ENCODE assay signal across 17 cellular contexts in genomic region chr1:245288796-245289195, GRCh38.
"Had no signal": no experiment of that assay in that cellular context is flagged by ENCODE, and none has a peak within 500 bp of the region (broad histone marks: within the 10 kb centered on the region; RNA-seq: fewer than 3 reads in every experiment).

No MANE protein-coding gene starts in this region.

- H3K27me3 ChIP-seq: esophagus muscularis mucosa, tibial artery had no signal

- ATAC-seq: activated CD4-positive, CD25-positive, alpha-beta regulatory T cell treated with anti-CD3 and anti-CD28 coated beads, Interleukin-2, amount 50 U/mL, for 24 hours; activated naive CD8-positive, alpha-beta T cell treated with anti-CD3 and anti-CD28 coated beads, Interleukin-2, amount 50 U/mL, for 24 hours; heart right ventricle; natural killer cell treated with Interleukin-12 subunit alpha and Interleukin-12 subunit beta and Interleukin-15 and Interleukin-18, amount 100 ng/mL, for 72 hours; stimulated activated naive CD8-positive, alpha-beta T cell treated with anti-CD3 and anti-CD28 coated beads, Interleukin-15, amount 100 ng/mL, for 72 hours; T-cell had no signal

- H3K27ac ChIP-seq: esophagus muscularis mucosa, heart right ventricle, tibial artery, VCaP had no signal

- H3K36me3 ChIP-seq: esophagus muscularis mucosa, heart right ventricle, tibial artery had no signal

- H3K4me1 ChIP-seq: esophagus muscularis mucosa, tibial artery had no signal

- H3K4me3 ChIP-seq: esophagus muscularis mucosa, heart right ventricle, lung, tibial artery had no signal

- H3K9me3 ChIP-seq: esophagus muscularis mucosa, heart right ventricle, tibial artery had no signal

- DNase-seq: activated CD4-positive, alpha-beta memory T cell treated with anti-CD3 and anti-CD28 coated beads, Interleukin-2, amount 10 ng/mL, durations not matched to agents 7 days and 5 days; activated CD4-positive, alpha-beta T cell treated with anti-CD3 and anti-CD28 coated beads, Interleukin-2, amount 10 ng/mL, durations not matched to agents 24 days and 14 days; activated gamma-delta T cell; activated naive CD4-positive, alpha-beta T cell treated with anti-CD3 and anti-CD28 coated beads, Interleukin-2, amount 50 U/mL, for 16 hours; activated naive CD8-positive, alpha-beta T cell treated with anti-CD3 and anti-CD28 coated beads, Interleukin-2, amount 50 U/mL, for 24 hours; activated T-cell treated with anti-CD3 and anti-CD28 coated beads for 4 hours; effector memory CD4-positive, alpha-beta T cell; heart right ventricle; midbrain; stimulated activated naive CD8-positive, alpha-beta T cell treated with anti-CD3 and anti-CD28 coated beads, Interleukin-15, amount 100 ng/mL, for 72 hours; T-cell; tibial artery had no signal
